8 cellular contexts compared by ENCODE assay signal in the genomic region with DNA sequence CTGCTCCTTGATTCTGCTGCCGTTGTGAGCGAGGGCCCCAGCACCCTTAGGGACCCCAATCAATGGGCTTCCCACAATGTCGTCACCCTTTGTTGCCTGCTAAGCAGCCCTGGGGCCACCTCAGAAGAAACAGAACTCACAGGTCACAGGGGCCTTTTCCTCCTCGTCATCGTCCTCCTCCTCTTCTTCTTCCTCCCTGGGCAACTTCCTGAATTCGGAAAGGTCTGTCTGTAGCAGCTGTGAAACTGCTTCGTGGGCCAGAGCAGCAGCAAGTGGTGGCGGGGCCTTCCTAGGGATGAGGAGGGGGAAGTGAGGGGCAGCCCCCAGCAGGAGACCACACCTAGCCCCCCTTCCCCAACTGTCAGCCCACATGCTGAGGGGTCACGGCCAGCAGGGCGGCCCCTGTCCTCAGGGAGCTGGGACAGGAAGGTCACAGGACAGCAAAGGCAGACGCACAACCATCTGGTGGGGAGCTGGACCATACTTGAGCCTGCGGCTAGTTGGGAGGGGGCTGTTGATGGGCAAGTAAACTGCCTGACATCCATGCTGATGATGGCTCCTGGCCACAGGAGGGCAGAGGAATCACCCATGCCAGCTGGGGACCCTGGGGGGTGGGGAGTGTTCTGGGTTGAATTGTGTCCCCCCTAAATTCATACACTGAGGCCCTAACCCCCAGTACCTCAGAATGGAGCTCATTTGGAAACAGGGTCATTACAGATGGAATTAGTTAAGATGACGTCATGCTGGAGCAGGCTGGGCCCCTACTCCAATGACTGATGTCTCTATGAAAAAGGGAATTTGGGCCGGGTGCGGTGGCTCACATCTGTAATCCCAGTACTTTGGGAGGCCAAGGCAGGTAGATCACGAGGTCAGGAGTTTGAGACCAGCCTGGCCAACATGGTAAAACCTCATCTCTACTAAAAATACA. TPM values are rescaled to one million over a fixed set of nuclear protein-coding genes. Genes with fewer than 3 reads are reported as not detected.
DNase-seq lines count a peak whose midpoint lies in the region; ATAC-seq, FAIRE-seq and TF ChIP-seq lines count a peak whose summit lies in the region.

No MANE protein-coding gene starts in this region.

- H3K4me1 ChIP-seq in astrocyte (ENCODE audit: insufficient read depth, low read length) (peaks cover 35% of the 10 kb centered on the region), tibial nerve (peaks cover 11 to 100% (median 73%) of the 10 kb centered on the region in 4 donors)

- POLR2A ChIA-PET in GM10248 (lab: Yijun Ruan, JAX) = no interaction called here

- H3K27ac Mint-ChIP-seq in activated T-cell treated with anti-CD3 and anti-CD28 coated beads, Interleukin-2, amount 50 U/mL, for 72 hours = no peak overlapping the region
- H3K27ac Mint-ChIP-seq in astrocyte (ENCODE audit: unreplicated experiment) = peak overlapping the region; percentile 50
- H3K27ac Mint-ChIP-seq in mesothelial cell of epicardium = peak overlapping the region; percentile 30
- no peak overlapping the region for H3K27ac Mint-ChIP-seq in progenitor cell of endocrine pancreas

- TF ChIP-seq CTCF in astrocyte (IDR thresholded peaks at IDR 0.05; ENCODE audit: insufficient read depth, low read depth, low read length) = no peak
- TF ChIP-seq CTCF in mesothelial cell of epicardium (IDR thresholded peaks at IDR 0.05; ENCODE audit: unreplicated experiment) = no peak
- TF ChIP-seq CTCF in tibial nerve (IDR thresholded peaks at IDR 0.05) = no peak
- TF ChIP-seq CTCF in GM10248 (IDR thresholded peaks at IDR 0.05; ENCODE audit: control extremely low read depth, extremely low read depth, low read depth, missing control alignments) = no peak
- TF ChIP-seq CTCF in progenitor cell of endocrine pancreas (IDR thresholded peaks at IDR 0.05; ENCODE audit: unreplicated experiment) = no peak

- peak overlapping the region; percentile 5 to 89 for H3K4me3 Mint-ChIP-seq in activated T-cell treated with anti-CD3 and anti-CD28 coated beads, Interleukin-2, amount 50 U/mL, for 72 hours
- H3K4me3 Mint-ChIP-seq in astrocyte (ENCODE audit: unreplicated experiment) (no peak overlapping the region), mesothelial cell of epicardium (no peak overlapping the region), progenitor cell of endocrine pancreas (ENCODE audit: low read depth) (no peak overlapping the region)

- H3K4me3 ChIP-seq in astrocyte (ENCODE audit: insufficient read depth, low read depth, low read length) (no peak overlapping the region), tibial nerve (peak overlapping the region in 1 of 4 donors; percentile 64)

- no peak for TF ChIP-seq POLR2A in tibial nerve (IDR thresholded peaks at IDR 0.05)

- H3K27me3 ChIP-seq in astrocyte (ENCODE audit: insufficient read depth, low read length) = no peaks in the 10 kb centered on the region
- no peaks in the 10 kb centered on the region for H3K27me3 ChIP-seq in tibial nerve

- WGBS in tibial nerve, 2 donors = 42 to 43% methylated on average over 15 to 16 of the region's 16 CpGs

- CTCF ChIA-PET in GM10248 (lab: Yijun Ruan, JAX) = interaction anchor here (0.9 to 9.2 kb wide), 15 partner anchors 11 to 240 kb away, joined by 3 to 130 read pairs (median 7); partner anchors contain the start of genes PPM1F and TOP3B

- no peak for TF ChIP-seq EP300 in tibial nerve (IDR thresholded peaks at IDR 0.05)

- H3K79me2 ChIP-seq in astrocyte (ENCODE audit: insufficient read depth, low read length) = peaks cover 12% of the 10 kb centered on the region

- H3K36me3 ChIP-seq in astrocyte (ENCODE audit: insufficient read depth, low read length) = no peaks in the 10 kb centered on the region
- peaks cover 0 to 19% (median 0%) of the 10 kb centered on the region in 3 donors for H3K36me3 ChIP-seq in tibial nerve

- peaks cover 42% of the 10 kb centered on the region for H3K4me1 Mint-ChIP-seq in activated T-cell treated with anti-CD3 and anti-CD28 coated beads, Interleukin-2, amount 50 U/mL, for 72 hours (ENCODE audit: low read depth)
- H3K4me1 Mint-ChIP-seq in astrocyte (ENCODE audit: low read depth, unreplicated experiment) (peaks cover 28% of the 10 kb centered on the region), mesothelial cell of epicardium (peaks cover 19% of the 10 kb centered on the region), progenitor cell of endocrine pancreas (ENCODE audit: low read depth) (peaks cover 4% of the 10 kb centered on the region)

- H2AFZ ChIP-seq in astrocyte (ENCODE audit: low read depth, low read length) = no peak overlapping the region

- no peak for DNase-seq in activated T-cell treated with anti-CD3 and anti-CD28 coated beads, Interleukin-2, amount 50 U/mL, for 72 hours
- no peak for DNase-seq in activated T-cell treated with anti-CD3 and anti-CD28 coated beads, Interleukin-2, amount 50 U/mL, for 48 hours
- DNase-seq in astrocyte (ENCODE audit: low read depth) (no peak), mesothelial cell of epicardium (ENCODE audit: low spot score in 2 of 2, unreplicated experiment in 2 of 2) (no peak), tibial nerve (ENCODE audit: low spot score in 2 of 2) (no peak), GM10248 (ENCODE audit: extremely low spot score) (no peak), progenitor cell of endocrine pancreas (ENCODE audit: low spot score, unreplicated experiment) (no peak), kidney glomerular epithelial cell (lab: John Stamatoyannopoulos, UW) (no peak)

- no peaks in the 10 kb centered on the region for H3K9me3 ChIP-seq in astrocyte (ENCODE audit: insufficient read depth, low read depth, low read length)
- H3K9me3 ChIP-seq in tibial nerve = no peaks in the 10 kb centered on the region

- H3K9ac ChIP-seq in astrocyte (ENCODE audit: low read length) = no peak overlapping the region

- no peaks in the 10 kb centered on the region for H3K27me3 Mint-ChIP-seq in activated T-cell treated with anti-CD3 and anti-CD28 coated beads, Interleukin-2, amount 50 U/mL, for 72 hours (ENCODE audit: low read depth)
- H3K27me3 Mint-ChIP-seq in astrocyte (ENCODE audit: low read depth, unreplicated experiment) = no peaks in the 10 kb centered on the region
- H3K27me3 Mint-ChIP-seq in mesothelial cell of epicardium (ENCODE audit: low read depth) = no peaks in the 10 kb centered on the region
- H3K27me3 Mint-ChIP-seq in progenitor cell of endocrine pancreas = no peaks in the 10 kb centered on the region

- no peaks in the 10 kb centered on the region for H3K9me3 Mint-ChIP-seq in activated T-cell treated with anti-CD3 and anti-CD28 coated beads, Interleukin-2, amount 50 U/mL, for 72 hours
- H3K9me3 Mint-ChIP-seq in astrocyte (ENCODE audit: unreplicated experiment) = peaks cover 4% of the 10 kb centered on the region
- no peaks in the 10 kb centered on the region for H3K9me3 Mint-ChIP-seq in mesothelial cell of epicardium
- no peaks in the 10 kb centered on the region for H3K9me3 Mint-ChIP-seq in progenitor cell of endocrine pancreas (ENCODE audit: low read depth)

- H3K27ac ChIP-seq in astrocyte (ENCODE audit: low read depth, low read length) (no peak overlapping the region), tibial nerve (peak overlapping the region; percentile 84 to 96 (median 94))

- no peak for FAIRE-seq in astrocyte (lab: Jason Lieb, UNC)

- no peak for ATAC-seq in activated T-cell treated with anti-CD3 and anti-CD28 coated beads, Interleukin-2, amount 50 U/mL, for 72 hours (replicated peaks in 1 of 2)

- no peaks in the 10 kb centered on the region for H4K20me1 ChIP-seq in astrocyte (ENCODE audit: insufficient read depth, low read length)

- H3K36me3 Mint-ChIP-seq in activated T-cell treated with anti-CD3 and anti-CD28 coated beads, Interleukin-2, amount 50 U/mL, for 72 hours (ENCODE audit: insufficient read depth in 2 of 2) = peaks cover 0 to 5% of the 10 kb centered on the region in 2 donors
- H3K36me3 Mint-ChIP-seq in astrocyte (ENCODE audit: low read depth, unreplicated experiment) (peaks cover 11% of the 10 kb centered on the region), mesothelial cell of epicardium (peaks cover 15% of the 10 kb centered on the region), progenitor cell of endocrine pancreas (ENCODE audit: insufficient read depth) (peaks cover 18% of the 10 kb centered on the region)

- H3K4me2 ChIP-seq in astrocyte (ENCODE audit: low read length) = no peak overlapping the region

RNA-seq across cellular contexts. Expression of gene PPM1F, which starts 13.0 kb away (rescaled TPM):
- 10 to 100 TPM; 13.0 to 21.8 TPM for total RNA-seq in activated T-cell treated with anti-CD3 and anti-CD28 coated beads, Interleukin-2, amount 50 U/mL, for 72 hours
- 24.2 and 27.9 TPM in 2 replicates for total RNA-seq in astrocyte
- total RNA-seq in mesothelial cell of epicardium = 32.0 to 35.4 TPM (median 34.6 TPM) in 3 replicates
- total RNA-seq in tibial nerve = 10 to 100 TPM; 59.4 to 78.3 (median 67.2) TPM
- 22.7 and 25.2 TPM in 2 replicates for total RNA-seq in progenitor cell of endocrine pancreas

RNA-seq across cellular contexts. Expression of gene TOP3B, which starts 42.9 kb away (rescaled TPM):
- total RNA-seq in activated T-cell treated with anti-CD3 and anti-CD28 coated beads, Interleukin-2, amount 50 U/mL, for 72 hours = 10 to 100 TPM; 29.6 to 33.2 TPM
- 27.5 and 37.3 TPM in 2 replicates for total RNA-seq in astrocyte
- total RNA-seq in mesothelial cell of epicardium = 59.8 to 63.3 TPM (median 60.8 TPM) in 3 replicates
- 10 to 100 TPM; 24.3 to 68.1 (median 48.4) TPM for total RNA-seq in tibial nerve
- 81.1 and 83.3 TPM in 2 replicates for total RNA-seq in progenitor cell of endocrine pancreas

Comparison
In these comparisons a context has a peak if more than half of its experiments do, and no peak if none do; other contexts are left out.
1. H3K27ac Mint-ChIP-seq: peak in astrocyte (single experiment) and mesothelial cell of epicardium (single experiment); none in activated T-cell treated with anti-CD3 and anti-CD28 coated beads, Interleukin-2, amount 50 U/mL, for 72 hours (single experiment) and progenitor cell of endocrine pancreas (single experiment).
2. H3K4me3 Mint-ChIP-seq: peak in activated T-cell treated with anti-CD3 and anti-CD28 coated beads, Interleukin-2, amount 50 U/mL, for 72 hours (2 of 2); none in astrocyte (single experiment), mesothelial cell of epicardium (single experiment) and progenitor cell of endocrine pancreas (single experiment).